In the genomic region with DNA sequence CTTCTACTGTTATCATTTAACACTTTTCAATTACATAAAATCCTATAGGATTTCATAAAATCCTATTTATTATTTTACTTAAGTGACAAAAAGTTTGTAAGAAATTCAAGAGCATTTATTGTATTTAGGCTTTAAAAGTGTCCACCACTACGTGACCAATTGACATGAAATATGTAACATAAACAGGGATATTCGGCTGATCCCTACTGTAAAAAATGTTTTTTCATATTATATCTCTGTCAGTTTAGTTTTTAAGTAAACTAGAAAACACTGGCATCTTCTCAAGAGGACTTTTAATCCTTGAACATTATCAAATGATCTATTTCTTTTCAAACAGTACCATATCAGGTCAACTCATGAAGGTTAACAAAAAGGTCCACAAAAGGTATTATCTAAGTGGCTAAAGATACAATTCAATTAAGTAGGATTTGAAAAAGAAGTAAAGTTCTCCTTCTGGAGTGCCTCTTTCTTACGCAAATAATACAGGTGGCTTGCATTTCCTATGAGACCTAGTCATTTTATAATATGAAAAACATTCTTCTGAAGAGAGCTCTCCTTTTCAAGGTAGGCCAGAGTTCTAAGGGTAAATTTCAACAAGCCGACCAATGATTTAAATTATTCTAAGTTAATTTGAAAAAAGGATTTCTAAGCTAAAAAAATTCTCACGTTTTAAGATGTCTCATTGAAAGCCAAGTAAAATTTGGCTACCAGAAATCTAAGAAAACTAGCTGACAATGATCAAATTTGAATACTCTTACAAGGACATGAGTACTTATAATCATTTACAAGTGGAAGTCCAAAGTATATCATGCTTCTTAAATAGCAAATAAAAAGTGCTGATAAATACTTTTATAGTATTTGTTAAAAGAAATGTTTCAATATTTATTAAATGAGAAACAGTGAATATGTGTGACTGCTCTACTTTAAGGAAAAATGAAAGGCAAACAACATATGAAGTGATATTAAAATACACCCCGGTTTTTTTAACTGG, we compare ENCODE assay signal across 1 cellular context.
A peak's percentile ranks its signal among the peaks of the same experiment; 100 is the strongest.
TF ChIP-seq lines count a peak whose summit lies in the region.

No MANE protein-coding gene starts in this region.

TF ChIP-seq in GM23338, 12 proteins besides CTCF, POLR2A, EP300 and RAD21:
- TF ChIP-seq, protein P1, sequence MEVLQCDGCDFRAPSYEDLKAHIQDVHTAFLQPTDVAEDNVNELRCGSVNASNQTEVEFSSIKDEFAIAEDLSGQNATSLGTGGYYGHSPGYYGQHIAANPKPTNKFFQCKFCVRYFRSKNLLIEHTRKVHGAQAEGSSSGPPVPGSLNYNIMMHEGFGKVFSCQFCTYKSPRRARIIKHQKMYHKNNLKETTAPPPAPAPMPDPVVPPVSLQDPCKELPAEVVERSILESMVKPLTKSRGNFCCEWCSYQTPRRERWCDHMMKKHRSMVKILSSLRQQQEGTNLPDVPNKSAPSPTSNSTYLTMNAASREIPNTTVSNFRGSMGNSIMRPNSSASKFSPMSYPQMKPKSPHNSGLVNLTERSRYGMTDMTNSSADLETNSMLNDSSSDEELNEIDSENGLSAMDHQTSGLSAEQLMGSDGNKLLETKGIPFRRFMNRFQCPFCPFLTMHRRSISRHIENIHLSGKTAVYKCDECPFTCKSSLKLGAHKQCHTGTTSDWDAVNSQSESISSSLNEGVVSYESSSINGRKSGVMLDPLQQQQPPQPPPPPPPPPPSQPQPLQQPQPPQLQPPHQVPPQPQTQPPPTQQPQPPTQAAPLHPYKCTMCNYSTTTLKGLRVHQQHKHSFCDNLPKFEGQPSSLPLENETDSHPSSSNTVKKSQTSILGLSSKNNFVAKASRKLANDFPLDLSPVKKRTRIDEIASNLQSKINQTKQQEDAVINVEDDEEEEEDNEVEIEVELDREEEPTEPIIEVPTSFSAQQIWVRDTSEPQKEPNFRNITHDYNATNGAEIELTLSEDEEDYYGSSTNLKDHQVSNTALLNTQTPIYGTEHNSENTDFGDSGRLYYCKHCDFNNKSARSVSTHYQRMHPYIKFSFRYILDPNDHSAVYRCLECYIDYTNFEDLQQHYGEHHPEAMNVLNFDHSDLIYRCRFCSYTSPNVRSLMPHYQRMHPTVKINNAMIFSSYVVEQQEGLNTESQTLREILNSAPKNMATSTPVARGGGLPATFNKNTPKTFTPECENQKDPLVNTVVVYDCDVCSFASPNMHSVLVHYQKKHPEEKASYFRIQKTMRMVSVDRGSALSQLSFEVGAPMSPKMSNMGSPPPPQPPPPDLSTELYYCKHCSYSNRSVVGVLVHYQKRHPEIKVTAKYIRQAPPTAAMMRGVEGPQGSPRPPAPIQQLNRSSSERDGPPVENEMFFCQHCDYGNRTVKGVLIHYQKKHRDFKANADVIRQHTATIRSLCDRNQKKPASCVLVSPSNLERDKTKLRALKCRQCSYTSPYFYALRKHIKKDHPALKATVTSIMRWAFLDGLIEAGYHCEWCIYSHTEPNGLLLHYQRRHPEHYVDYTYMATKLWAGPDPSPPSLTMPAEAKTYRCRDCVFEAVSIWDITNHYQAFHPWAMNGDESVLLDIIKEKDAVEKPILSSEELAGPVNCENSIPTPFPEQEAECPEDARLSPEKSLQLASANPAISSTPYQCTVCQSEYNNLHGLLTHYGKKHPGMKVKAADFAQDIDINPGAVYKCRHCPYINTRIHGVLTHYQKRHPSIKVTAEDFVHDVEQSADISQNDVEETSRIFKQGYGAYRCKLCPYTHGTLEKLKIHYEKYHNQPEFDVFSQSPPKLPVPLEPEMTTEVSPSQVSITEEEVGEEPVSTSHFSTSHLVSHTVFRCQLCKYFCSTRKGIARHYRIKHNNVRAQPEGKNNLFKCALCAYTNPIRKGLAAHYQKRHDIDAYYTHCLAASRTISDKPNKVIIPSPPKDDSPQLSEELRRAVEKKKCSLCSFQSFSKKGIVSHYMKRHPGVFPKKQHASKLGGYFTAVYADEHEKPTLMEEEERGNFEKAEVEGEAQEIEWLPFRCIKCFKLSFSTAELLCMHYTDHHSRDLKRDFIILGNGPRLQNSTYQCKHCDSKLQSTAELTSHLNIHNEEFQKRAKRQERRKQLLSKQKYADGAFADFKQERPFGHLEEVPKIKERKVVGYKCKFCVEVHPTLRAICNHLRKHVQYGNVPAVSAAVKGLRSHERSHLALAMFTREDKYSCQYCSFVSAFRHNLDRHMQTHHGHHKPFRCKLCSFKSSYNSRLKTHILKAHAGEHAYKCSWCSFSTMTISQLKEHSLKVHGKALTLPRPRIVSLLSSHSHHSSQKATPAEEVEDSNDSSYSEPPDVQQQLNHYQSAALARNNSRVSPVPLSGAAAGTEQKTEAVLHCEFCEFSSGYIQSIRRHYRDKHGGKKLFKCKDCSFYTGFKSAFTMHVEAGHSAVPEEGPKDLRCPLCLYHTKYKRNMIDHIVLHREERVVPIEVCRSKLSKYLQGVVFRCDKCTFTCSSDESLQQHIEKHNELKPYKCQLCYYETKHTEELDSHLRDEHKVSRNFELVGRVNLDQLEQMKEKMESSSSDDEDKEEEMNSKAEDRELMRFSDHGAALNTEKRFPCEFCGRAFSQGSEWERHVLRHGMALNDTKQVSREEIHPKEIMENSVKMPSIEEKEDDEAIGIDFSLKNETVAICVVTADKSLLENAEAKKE (CRISPR knock-in tag; IDR thresholded peaks at IDR 0.05) = no peak
- TF ChIP-seq JUNB (IDR thresholded peaks at IDR 0.05; ENCODE audit: unreplicated experiment) = no peak
- TF ChIP-seq, protein P2, sequence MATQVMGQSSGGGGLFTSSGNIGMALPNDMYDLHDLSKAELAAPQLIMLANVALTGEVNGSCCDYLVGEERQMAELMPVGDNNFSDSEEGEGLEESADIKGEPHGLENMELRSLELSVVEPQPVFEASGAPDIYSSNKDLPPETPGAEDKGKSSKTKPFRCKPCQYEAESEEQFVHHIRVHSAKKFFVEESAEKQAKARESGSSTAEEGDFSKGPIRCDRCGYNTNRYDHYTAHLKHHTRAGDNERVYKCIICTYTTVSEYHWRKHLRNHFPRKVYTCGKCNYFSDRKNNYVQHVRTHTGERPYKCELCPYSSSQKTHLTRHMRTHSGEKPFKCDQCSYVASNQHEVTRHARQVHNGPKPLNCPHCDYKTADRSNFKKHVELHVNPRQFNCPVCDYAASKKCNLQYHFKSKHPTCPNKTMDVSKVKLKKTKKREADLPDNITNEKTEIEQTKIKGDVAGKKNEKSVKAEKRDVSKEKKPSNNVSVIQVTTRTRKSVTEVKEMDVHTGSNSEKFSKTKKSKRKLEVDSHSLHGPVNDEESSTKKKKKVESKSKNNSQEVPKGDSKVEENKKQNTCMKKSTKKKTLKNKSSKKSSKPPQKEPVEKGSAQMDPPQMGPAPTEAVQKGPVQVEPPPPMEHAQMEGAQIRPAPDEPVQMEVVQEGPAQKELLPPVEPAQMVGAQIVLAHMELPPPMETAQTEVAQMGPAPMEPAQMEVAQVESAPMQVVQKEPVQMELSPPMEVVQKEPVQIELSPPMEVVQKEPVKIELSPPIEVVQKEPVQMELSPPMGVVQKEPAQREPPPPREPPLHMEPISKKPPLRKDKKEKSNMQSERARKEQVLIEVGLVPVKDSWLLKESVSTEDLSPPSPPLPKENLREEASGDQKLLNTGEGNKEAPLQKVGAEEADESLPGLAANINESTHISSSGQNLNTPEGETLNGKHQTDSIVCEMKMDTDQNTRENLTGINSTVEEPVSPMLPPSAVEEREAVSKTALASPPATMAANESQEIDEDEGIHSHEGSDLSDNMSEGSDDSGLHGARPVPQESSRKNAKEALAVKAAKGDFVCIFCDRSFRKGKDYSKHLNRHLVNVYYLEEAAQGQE (IDR thresholded peaks at IDR 0.05; ENCODE audit: unreplicated experiment) = no peak
- TF ChIP-seq, protein P3, sequence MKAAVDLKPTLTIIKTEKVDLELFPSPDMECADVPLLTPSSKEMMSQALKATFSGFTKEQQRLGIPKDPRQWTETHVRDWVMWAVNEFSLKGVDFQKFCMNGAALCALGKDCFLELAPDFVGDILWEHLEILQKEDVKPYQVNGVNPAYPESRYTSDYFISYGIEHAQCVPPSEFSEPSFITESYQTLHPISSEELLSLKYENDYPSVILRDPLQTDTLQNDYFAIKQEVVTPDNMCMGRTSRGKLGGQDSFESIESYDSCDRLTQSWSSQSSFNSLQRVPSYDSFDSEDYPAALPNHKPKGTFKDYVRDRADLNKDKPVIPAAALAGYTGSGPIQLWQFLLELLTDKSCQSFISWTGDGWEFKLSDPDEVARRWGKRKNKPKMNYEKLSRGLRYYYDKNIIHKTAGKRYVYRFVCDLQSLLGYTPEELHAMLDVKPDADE (IDR thresholded peaks at IDR 0.05) = no peak
- TF ChIP-seq NANOG (IDR thresholded peaks at IDR 0.05; ENCODE audit: borderline replicate concordance) = peak; percentile 62; the same call in 1 of the 2 replicates
TF ChIP-seq in GM23338: peak in this region for 1.
